Comparison of ENCODE assay signal across 25 cellular contexts in genomic region chr9:78400496-78400895, GRCh38.
"Had no signal": no experiment of that assay in that cellular context is flagged by ENCODE, and none has a peak within 500 bp of the region (broad histone marks: within the 10 kb centered on the region; RNA-seq: fewer than 3 reads in every experiment).

No MANE protein-coding gene starts in this region.

- FAIRE-seq: endometrium, islet of Langerhans, keratinocyte had no signal

- H3K4me3 ChIP-seq: colonic mucosa, esophagus squamous epithelium, gastrocnemius medialis, heart right ventricle, left lung, lower lobe of right lung, mucosa of descending colon had no signal

- H3K9me3 ChIP-seq: colonic mucosa, gastrocnemius medialis had no signal

- ATAC-seq: effector memory CD8-positive, alpha-beta T cell; esophagus mucosa; gastrocnemius medialis; heart right ventricle; left cardiac atrium; left lung; left ventricle myocardium superior; lower lobe of right lung; mucosa of descending colon had no signal

- H3K27ac ChIP-seq: colonic mucosa, epithelial cell of prostate, esophagus squamous epithelium, gastrocnemius medialis, heart right ventricle, left lung, lower lobe of right lung had no signal

- H3K27me3 ChIP-seq: colonic mucosa, esophagus squamous epithelium, gastrocnemius medialis, left lung had no signal

- H3K36me3 ChIP-seq: colonic mucosa, esophagus squamous epithelium, gastrocnemius medialis, heart right ventricle, left lung, lower lobe of right lung had no signal

- H3K4me1 ChIP-seq: colonic mucosa, esophagus squamous epithelium, gastrocnemius medialis, heart right ventricle, left lung, lower lobe of right lung had no signal

- DNase-seq: colonic mucosa; cortex of kidney; effector CD8-positive, alpha-beta T cell; effector memory CD8-positive, alpha-beta T cell; endodermal cell; erythroblast; esophagus squamous epithelium; foreskin fibroblast; foreskin melanocyte; gastrocnemius medialis; glutamatergic neuron; head of caudate nucleus; heart right ventricle; hippocampal formation; left cardiac atrium; left lung; left ventricle myocardium superior; lower lobe of right lung; mesenchymal stem cell; mucosa of descending colon had no signal
